12 cellular contexts compared by ENCODE assay signal in genomic region chr1:166822385-166822784, GRCh38. TPM values are rescaled to one million over a fixed set of nuclear protein-coding genes. Genes with fewer than 3 reads are reported as not detected.
DNase-seq lines count a peak whose midpoint lies in the region; ATAC-seq, FAIRE-seq and TF ChIP-seq lines count a peak whose summit lies in the region.
"Had no signal": no experiment of that assay in that cellular context is flagged by ENCODE, and none has a peak within 500 bp of the region (broad histone marks: within the 10 kb centered on the region; RNA-seq: fewer than 3 reads in every experiment).

No MANE protein-coding gene starts in this region.

- no peaks in the 10 kb centered on the region for H3K9me1 ChIP-seq in endothelial cell of umbilical vein (replicated peaks; ENCODE audit: control insufficient read depth, extremely low read depth, insufficient read depth, low read length)

- WGBS in A549 (ENCODE audit: missing lambda C conversion rate) = 33% methylated on average over 7 of the region's 7 CpGs
- 63 to 68% methylated on average over 7 of the region's 7 CpGs for WGBS in thyroid gland, 2 donors

- H3K27ac ChIP-seq in A549 (no peak overlapping the region), endothelial cell of umbilical vein (ENCODE audit: insufficient read depth, low read depth, low read length) (no peak overlapping the region), thyroid gland (no peak overlapping the region)

- H2AFZ ChIP-seq in endothelial cell of umbilical vein (ENCODE audit: low read depth, low read length) = no peak overlapping the region

- H3K9me3 ChIP-seq in A549 (no peaks in the 10 kb centered on the region), endothelial cell of umbilical vein (replicated peaks; ENCODE audit: control insufficient read depth, insufficient read depth, low read length) (no peaks in the 10 kb centered on the region), thyroid gland (no peaks in the 10 kb centered on the region)

- H3K79me2 ChIP-seq in endothelial cell of umbilical vein (ENCODE audit: control insufficient read depth, insufficient read depth, low read length) = no peaks in the 10 kb centered on the region

- H3K4me1 ChIP-seq in A549 (no peaks in the 10 kb centered on the region), endothelial cell of umbilical vein (ENCODE audit: control insufficient read depth, extremely low read depth, insufficient read depth, low read length) (no peaks in the 10 kb centered on the region), thyroid gland (no peaks in the 10 kb centered on the region)

- no peak for TF ChIP-seq EP300 in A549 (IDR thresholded peaks at IDR 0.05)

- no peak overlapping the region for H3K4me2 ChIP-seq in A549
- no peak overlapping the region for H3K4me2 ChIP-seq in endothelial cell of umbilical vein (ENCODE audit: insufficient read depth, low read length)

- no peaks in the 10 kb centered on the region for H4K20me1 ChIP-seq in endothelial cell of umbilical vein (replicated peaks; ENCODE audit: control insufficient read depth, extremely low read depth, insufficient read depth, low read length)

- H3K27me3 ChIP-seq in endothelial cell of umbilical vein (ENCODE audit: control insufficient read depth in 2 of 2, insufficient read depth in 2 of 2, low read length in 2 of 2) = peaks cover 0 to 2% of the 10 kb centered on the region in 2 experiments
- no peaks in the 10 kb centered on the region for H3K27me3 ChIP-seq in thyroid gland

- POLR2A ChIA-PET in A549 (lab: Yijun Ruan, JAX) (no interaction called here), endothelial cell of umbilical vein (lab: Charles Lee) (no interaction called here)

- DNase-seq in A549 (ENCODE audit: low read depth in 1 of 2, low spot score in 1 of 2) (peak; percentile 13 to 30), NB4 (ENCODE audit: low read depth) (no peak), endothelial cell of umbilical vein (ENCODE audit: low read depth, low spot score) (no peak), NCI-H82 treated with DMSO at 0.1 percent for 48 hours (lab: John Stamatoyannopoulos, UW; ENCODE audit: unreplicated experiment) (no peak), thyroid gland (no peak), H54 (ENCODE audit: insufficient read length, low spot score) (no peak), MV-4-11 (lab: John Stamatoyannopoulos, UW) (no peak)
- DNase-seq: dermis blood vessel endothelial cell; NCI-H1417; stimulated activated naive CD4-positive, alpha-beta T cell treated with Interleukin-2 at 50 U/mL for 16 hours had no signal

- intact Hi-C loops in endothelial cell of umbilical vein (cut with micrococcal nuclease) (loop anchor here (5.0 kb wide), 1 partner anchor 235 kb away; no protein-coding TSS in a partner anchor), thyroid gland (cut with DNase I) (no loop called here)

- CTCF ChIA-PET in A549 (lab: Yijun Ruan, JAX) = no interaction called here
- CTCF ChIA-PET in endothelial cell of umbilical vein (lab: Charles Lee) = interaction anchor here (0.9 kb wide), 1 partner anchor 17 kb away, joined by 3 read pairs; the partner anchor contains the start of gene POGK

- H3K4me3 ChIP-seq in A549 = no peak overlapping the region
- no peak overlapping the region for H3K4me3 ChIP-seq in NB4 (ENCODE audit: low read depth, low read length)
- no peak overlapping the region for H3K4me3 ChIP-seq in endothelial cell of umbilical vein (replicated peaks in 1 of 3; ENCODE audit: insufficient read depth in 1 of 3, low read depth in 1 of 3, low read length in 3 of 3)
- no peak overlapping the region for H3K4me3 ChIP-seq in thyroid gland (replicated peaks in 1 of 3)

- H3K36me3 ChIP-seq in endothelial cell of umbilical vein (ENCODE audit: control insufficient read depth in 2 of 2, extremely low read depth in 1 of 2, insufficient read depth in 2 of 2, low read length in 2 of 2) (no peaks in the 10 kb centered on the region), thyroid gland (no peaks in the 10 kb centered on the region)

- dilution Hi-C loops in endothelial cell of umbilical vein (cut with MboI; ENCODE audit: extremely low pct_ligation_motif_present, low sequenced_read_pairs) = no loop called here

- TF ChIP-seq POLR2A in A549 (IDR thresholded peaks at IDR 0.05; ENCODE audit: low read length) (no peak), NB4 (IDR thresholded peaks at IDR 0.05; ENCODE audit: extremely low read depth, insufficient read length) (no peak), endothelial cell of umbilical vein (IDR thresholded peaks at IDR 0.05; ENCODE audit: low read depth, low read length) (no peak), thyroid gland (IDR thresholded peaks at IDR 0.05) (no peak), H54 (IDR thresholded peaks at IDR 0.05; ENCODE audit: low read depth, low read length) (no peak)

- peak; percentile 84 to 93; a peak in 5 of 6 replicates for ATAC-seq in A549
- ATAC-seq: activated CD4-positive, CD25-positive, alpha-beta regulatory T cell treated with anti-CD3 and anti-CD28 coated beads, Interleukin-2, amount 50 U/mL, for 24 hours had no signal

- no TSS peak for BruUV-seq in endothelial cell of umbilical vein (replicated peaks; lab: Mats Ljungman, UMichigan)

- TF ChIP-seq CTCF in A549 (IDR thresholded peaks at IDR 0.05) (no peak), GM12872 (IDR thresholded peaks at IDR 0.05; ENCODE audit: insufficient read depth, low read depth, low read length) (peak; percentile 47; the same call in 1 of the 3 replicates), NB4 (IDR thresholded peaks at IDR 0.05; ENCODE audit: low read depth, low read length) (peak; percentile 30), endothelial cell of umbilical vein (IDR thresholded peaks at IDR 0.05; ENCODE audit: extremely low read depth in 1 of 2, insufficient read depth in 1 of 2, low read depth in 1 of 2, low read length in 2 of 2) (peak; percentile 22 to 38), thyroid gland (IDR thresholded peaks at IDR 0.05) (no peak)

- TF ChIP-seq RAD21 in A549 (conservative IDR thresholded peaks at IDR 0.05 in 1 of 2, IDR thresholded peaks at IDR 0.05 in 1 of 2) = no peak

- FAIRE-seq in A549 (lab: Jason Lieb, UNC) (no peak), endothelial cell of umbilical vein (lab: Jason Lieb, UNC) (no peak), H54 (lab: Jason Lieb, UNC) (no peak)

- no peak overlapping the region for H3K9ac ChIP-seq in endothelial cell of umbilical vein (replicated peaks; ENCODE audit: extremely low read depth, insufficient read depth, low read length)

TF ChIP-seq in A549, 52 proteins besides CTCF, POLR2A, EP300 and RAD21 (continues in another document):
- no peak for TF ChIP-seq CBX2 (IDR thresholded peaks at IDR 0.05; ENCODE audit: borderline replicate concordance, low read depth)
- no peak for TF ChIP-seq NFE2L2 (conservative IDR thresholded peaks at IDR 0.05; ENCODE audit: low read length)
- TF ChIP-seq POLR2AphosphoS2 (conservative IDR thresholded peaks at IDR 0.05; ENCODE audit: low read length) = no peak
- TF ChIP-seq JUN (IDR thresholded peaks at IDR 0.05) = no peak
- no peak for TF ChIP-seq CHD2 (IDR thresholded peaks at IDR 0.05; ENCODE audit: low read length, partially characterized antibody)
- no peak for TF ChIP-seq FOSL2 (IDR thresholded peaks at IDR 0.05)
- TF ChIP-seq FOSL2 (CRISPR knock-in tag; IDR thresholded peaks at IDR 0.05) = no peak
- no peak for TF ChIP-seq KDM1A (IDR thresholded peaks at IDR 0.05; ENCODE audit: low read depth)

TF ChIP-seq in endothelial cell of umbilical vein, 7 proteins besides CTCF, POLR2A, EP300 and RAD21 (continues in another document):
- TF ChIP-seq MYC (IDR thresholded peaks at IDR 0.05; ENCODE audit: low read depth, low read length) (no peak), FOS (IDR thresholded peaks at IDR 0.05; ENCODE audit: borderline replicate concordance, insufficient read depth, low read length) (no peak), EZH2 (IDR thresholded peaks at IDR 0.05; ENCODE audit: borderline replicate concordance, low read depth, low read length, severe bottlenecking) (no peak), JUN (IDR thresholded peaks at IDR 0.05; ENCODE audit: borderline replicate concordance, insufficient read depth, insufficient read length, low read depth) (no peak), POLR2AphosphoS5 (IDR thresholded peaks at IDR 0.05; ENCODE audit: insufficient read depth, low read depth, low read length) (no peak)

RNA-seq across cellular contexts. Expression of gene POGK, which starts 16.9 kb away (rescaled TPM):
- polyA plus RNA-seq in A549 (2011; rRNA removed) (32.2 and 37.2 TPM in 2 replicates), A549 (2017; fragmentation: RNase III; extraction: RNeasy Plus Mini Kit Qiagen cat#74134 plus additional on column Dnase treatment) (25.7 to 28.4 TPM (median 27.4 TPM) in 3 replicates), endothelial cell of umbilical vein (10.5 and 12.5 TPM in 2 replicates)
- 11.8 and 12.0 TPM in 2 replicates for polyA plus RNA-seq in A549 (2012; cell fraction: cytosol; rRNA removed)
- polyA plus RNA-seq in A549 (2012; cell fraction: nucleus; rRNA removed) = 9.6 and 13.1 TPM in 2 replicates
- 38.3 and 39.5 TPM in 2 replicates for polyA minus RNA-seq in A549 (2011; rRNA and poly(A)+ RNA removed)
- total RNA-seq in endothelial cell of umbilical vein (31.8 and 32.2 TPM in 2 replicates), thyroid gland (10 to 100 TPM; 31.4 to 41.4 (median 33.7) TPM)
- polyA plus RNA-seq in endothelial cell of umbilical vein (2011; cell fraction: cytosol; rRNA removed) = 12.3 and 13.0 TPM in 2 replicates
- polyA plus RNA-seq in endothelial cell of umbilical vein (2011; cell fraction: nucleus; rRNA removed) = 21.4 and 23.2 TPM in 2 replicates
- polyA plus RNA-seq in endothelial cell of umbilical vein (2012) = 15.6 and 20.6 TPM in 2 replicates
- polyA minus RNA-seq in endothelial cell of umbilical vein = 22.5 and 24.6 TPM in 2 replicates
- 28.6 TPM for polyA minus RNA-seq in endothelial cell of umbilical vein (2011; cell fraction: cytosol; rRNA and poly(A)+ RNA removed)
- 15.7 and 20.1 TPM in 2 replicates for polyA minus RNA-seq in endothelial cell of umbilical vein (2011; cell fraction: nucleus; rRNA and poly(A)+ RNA removed)

RNA-seq across cellular contexts. Expression of gene TADA1, which starts 53.7 kb away (rescaled TPM):
- 22.4 and 25.6 TPM in 2 replicates for polyA plus RNA-seq in A549 (2011; rRNA removed)
- polyA plus RNA-seq in A549 (2012; cell fraction: cytosol; rRNA removed) = 11.8 and 12.0 TPM in 2 replicates
- 9.1 and 14.6 TPM in 2 replicates for polyA plus RNA-seq in A549 (2012; cell fraction: nucleus; rRNA removed)
- 10.5 to 13.0 TPM (median 11.4 TPM) in 3 replicates for polyA plus RNA-seq in A549 (2017; fragmentation: RNase III; extraction: RNeasy Plus Mini Kit Qiagen cat#74134 plus additional on column Dnase treatment)
- 15.2 and 16.7 TPM in 2 replicates for polyA minus RNA-seq in A549 (2011; rRNA and poly(A)+ RNA removed)
- 7.0 and 7.5 TPM in 2 replicates for total RNA-seq in endothelial cell of umbilical vein
- 7.0 and 7.9 TPM in 2 replicates for polyA plus RNA-seq in endothelial cell of umbilical vein
- polyA plus RNA-seq in endothelial cell of umbilical vein (2011; cell fraction: cytosol; rRNA removed) = 9.4 and 10.1 TPM in 2 replicates
- 10.8 and 13.1 TPM in 2 replicates for polyA plus RNA-seq in endothelial cell of umbilical vein (2011; cell fraction: nucleus; rRNA removed)
- 6.4 and 8.3 TPM in 2 replicates for polyA plus RNA-seq in endothelial cell of umbilical vein (2012)
- polyA minus RNA-seq in endothelial cell of umbilical vein = 6.7 and 8.4 TPM in 2 replicates
- 10.4 TPM for polyA minus RNA-seq in endothelial cell of umbilical vein (2011; cell fraction: cytosol; rRNA and poly(A)+ RNA removed)
- polyA minus RNA-seq in endothelial cell of umbilical vein (2011; cell fraction: nucleus; rRNA and poly(A)+ RNA removed) = 4.4 and 5.6 TPM in 2 replicates
- 10 to 100 TPM; 14.6 to 17.3 (median 16.1) TPM for total RNA-seq in thyroid gland

Comparison
In these comparisons a context has a peak if more than half of its experiments do, and no peak if none do; other contexts are left out.
1. DNase-seq: peak in A549 (2 of 2); none in NB4 (single experiment), endothelial cell of umbilical vein (single experiment), NCI-H82 treated with DMSO at 0.1 percent for 48 hours (single experiment), thyroid gland (0 of 2), H54 (single experiment) and MV-4-11 (single experiment).
2. CTCF ChIP-seq: peak in GM12872 (single experiment), NB4 (single experiment) and endothelial cell of umbilical vein (2 of 2); none in A549 (single experiment) and thyroid gland (0 of 6).